In the genomic region with DNA sequence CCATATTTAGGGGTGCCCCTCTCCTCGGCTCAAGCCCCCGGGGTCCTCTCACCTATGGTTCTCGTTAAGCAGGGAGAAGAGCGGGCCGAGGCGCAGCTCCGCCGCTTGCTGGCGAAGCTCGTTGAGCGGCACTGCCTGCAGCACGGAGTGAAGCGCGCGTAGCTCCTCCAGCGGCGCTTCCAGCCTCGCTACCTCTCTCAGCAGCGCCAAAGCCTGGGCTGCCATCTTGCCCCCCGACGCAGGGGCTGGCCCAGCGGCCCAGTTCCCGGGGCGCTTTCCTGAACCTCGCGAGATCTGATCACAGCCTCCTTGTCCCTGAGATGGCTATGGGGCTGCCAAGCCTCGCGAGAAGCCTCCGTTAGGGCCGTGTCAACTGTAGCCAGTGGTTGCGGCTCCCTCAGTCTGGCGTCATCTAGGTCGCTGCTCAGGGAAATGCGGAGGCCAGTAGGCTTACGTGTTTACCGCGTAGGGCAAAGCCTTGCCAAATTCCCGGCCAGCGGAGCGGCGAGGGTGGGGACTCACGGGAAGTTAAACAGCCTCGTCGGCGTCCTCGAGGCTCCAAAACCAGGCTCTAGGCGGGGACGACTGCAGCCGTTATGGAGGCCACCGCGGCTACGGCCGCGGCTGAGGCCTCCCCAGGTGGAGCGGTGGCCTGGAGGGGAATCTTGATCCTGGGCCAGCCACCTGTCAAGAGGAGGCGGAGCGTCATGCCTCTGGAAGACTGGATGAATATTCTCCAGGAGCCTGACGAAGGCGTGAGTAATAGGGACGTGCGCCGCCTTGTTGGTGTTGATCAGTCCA, we compare ENCODE assay signal across 8 cellular contexts. TPM values are rescaled to one million over a fixed set of nuclear protein-coding genes. Genes with fewer than 3 reads are reported as not detected.
DNase-seq lines count a peak whose midpoint lies in the region; ATAC-seq and TF ChIP-seq lines count a peak whose summit lies in the region.

Gene PSMD5 (minus strand): TSS at position 238 of the 801 bp plus-strand sequence. CDS start 13 bp downstream, at position 225.

- CTCF ChIA-PET in T-cell (lab: Charles Lee) = interaction anchor here in 1 of 2 donors (0.8 to 1.4 kb wide), 2 partner anchors 80 to 94 kb away, joined by 3 read pairs; no protein-coding TSS in a partner anchor

- peak within 1 kb of the TSS; percentile 87 to 98 (median 95) for H3K27ac ChIP-seq in heart right ventricle
- H3K27ac ChIP-seq in upper lobe of left lung = peak within 1 kb of the TSS; percentile 88 to 94 (median 92)

- 2 to 4% methylated on average over 62 of the region's 62 CpGs for WGBS in heart right ventricle, 2 donors
- WGBS in upper lobe of left lung, 2 donors = 9 to 26% methylated on average over 10 to 23 of the region's 62 CpGs

- H3K4me1 Mint-ChIP-seq in T-cell = peaks cover 72 to 82% (median 77%) of the 10 kb centered on the region in 3 donors

- H3K27me3 Mint-ChIP-seq in T-cell = no peaks in the 10 kb centered on the region

- H3K4me3 ChIP-seq in heart right ventricle (peak within 1 kb of the TSS; percentile 68 to 87 (median 80)), upper lobe of left lung (peak within 1 kb of the TSS; percentile 57 to 90 (median 82))

- H3K4me1 ChIP-seq in heart right ventricle (peaks cover 3 to 64% (median 30%) of the 10 kb centered on the region in 9 donors), upper lobe of left lung (peaks cover 18 to 32% (median 24%) of the 10 kb centered on the region in 4 donors)

- peaks cover 0 to 39% (median 0%) of the 10 kb centered on the region in 9 donors for H3K36me3 ChIP-seq in heart right ventricle
- peaks cover 0 to 16% (median 0%) of the 10 kb centered on the region in 4 donors for H3K36me3 ChIP-seq in upper lobe of left lung

- peak; percentile 99 for ATAC-seq in HG02759 (IDR thresholded peaks at IDR 0.05; ENCODE audit: unreplicated experiment)
- peak; percentile 87 to 92 (median 90) for ATAC-seq in T-cell (replicated peaks in 1 of 4)
- peak; percentile 99 to 100 (median 99) for ATAC-seq in heart right ventricle
- peak; percentile 99 for ATAC-seq in upper lobe of left lung (ENCODE audit: low FRiP score in 2 of 2)

- peak; percentile 98 for TF ChIP-seq POLR2A in GM10847 (IDR thresholded peaks at IDR 0.05; ENCODE audit: extremely low read depth, insufficient read length)
- TF ChIP-seq POLR2A in upper lobe of left lung (IDR thresholded peaks at IDR 0.05) = peak; percentile 42 to 93 (median 76)

- peak in 1 of 4 donors; percentile 60 for TF ChIP-seq EP300 in upper lobe of left lung (IDR thresholded peaks at IDR 0.05)

- H3K27me3 ChIP-seq in heart right ventricle (no peaks in the 10 kb centered on the region), upper lobe of left lung (no peaks in the 10 kb centered on the region)

- H3K9me3 Mint-ChIP-seq in T-cell = no peaks in the 10 kb centered on the region

- H3K4me3 Mint-ChIP-seq in T-cell = peak within 1 kb of the TSS; percentile 92 to 99 (median 93)

- DNase-seq in NCI-H1417 (lab: John Stamatoyannopoulos, UW) (peak; percentile 91 to 99 (median 98)), T-cell (peak; percentile 85 to 99 (median 97)), amniotic epithelial cell (ENCODE audit: low read depth) (peak; percentile 99), heart right ventricle (peak; percentile 97 to 99), posterior vena cava (ENCODE audit: low spot score) (peak; percentile 100), upper lobe of left lung (peak; percentile 95 to 100)

- peak within 1 kb of the TSS; percentile 97 for H3K27ac Mint-ChIP-seq in T-cell

- H3K36me3 Mint-ChIP-seq in T-cell = peaks cover 21% of the 10 kb centered on the region

- H3K9me3 ChIP-seq in heart right ventricle = peaks cover 0 to 6% (median 0%) of the 10 kb centered on the region in 11 donors
- H3K9me3 ChIP-seq in upper lobe of left lung = no peaks in the 10 kb centered on the region

- peak in 2 of 9 donors; percentile 18 for TF ChIP-seq CTCF in heart right ventricle (IDR thresholded peaks at IDR 0.05)
- peak in 2 of 6 experiments; percentile 24 for TF ChIP-seq CTCF in upper lobe of left lung (IDR thresholded peaks at IDR 0.05)

- POLR2A ChIA-PET in T-cell (lab: Charles Lee) = interaction anchor here (0.6 to 1.6 kb wide), 7 partner anchors 16 to 279 kb away, joined by 3 to 6 read pairs (median 3); partner anchors contain the start of gene TRAF1 (in 1 of the 2)

- intact Hi-C loops in heart right ventricle (cut with DNase I) = loop anchor here in 4 of 10 donors (2.0 to 5.0 kb wide), 2 partner anchors 50 to 51 kb away; partner anchors contain the start of gene FBXW2 (in 4 of the 4)
- intact Hi-C loops in posterior vena cava (cut with DNase I) = no loop called here

RNA-seq across cellular contexts. Expression of gene PSMD5, which starts in this region (rescaled TPM):
- total RNA-seq in T-cell (10 to 100 TPM; 27.5 to 55.2 (median 47.7) TPM), heart right ventricle (10 to 100 TPM in 8 of 10 donors, 1 to 10 TPM in 2; 7.7 to 22.8 (median 15.4) TPM), posterior vena cava (10 to 100 TPM; 31.3 to 37.5 TPM), upper lobe of left lung (10 to 100 TPM; 11.4 to 56.8 (median 40.1) TPM)
- 1 to 10 TPM; 8.0 to 9.4 TPM for polyA plus RNA-seq in heart right ventricle

Comparison
In these comparisons a context has a peak if more than half of its experiments do, and no peak if none do; other contexts are left out.
1. Peak in every context shown above with its lines: DNase-seq, ATAC-seq, H3K4me3 ChIP-seq and H3K27ac ChIP-seq.